Comparison of ENCODE assay signal across 8 cellular contexts in genomic region chr19:2900296-2901252, GRCh38. TPM values are rescaled to one million over a fixed set of nuclear protein-coding genes. Genes with fewer than 3 reads are reported as not detected.
DNase-seq lines count a peak whose midpoint lies in the region; TF ChIP-seq lines count a peak whose summit lies in the region.

ZNF57 (plus strand) TSS chr19:2900928; CDS start chr19:2901046, 118 bp downstream.

- DNase-seq in GF-D8 (lab: John Stamatoyannopoulos, UW): peak; percentile 96
- peak; percentile 99 for DNase-seq in NAMALWA (ENCODE audit: low spot score)
- peak; percentile 99 for DNase-seq in SK-N-SH
- peak; percentile 94 for DNase-seq in glomerular endothelial cell (ENCODE audit: extremely low read depth, low read depth, low spot score)
- peak; percentile 85 to 100 (median 99) for DNase-seq in nucleus accumbens (lab: John Stamatoyannopoulos, UW)
- peak; percentile 100 for DNase-seq in suprapubic skin (ENCODE audit: low spot score in 2 of 2)

- CTCF ChIA-PET in HEK293 (lab: Yijun Ruan, JAX) (interaction anchor here (0.6 to 1.3 kb wide), 3 partner anchors 14 to 310 kb away, joined by 3 to 4 read pairs (median 3); no protein-coding TSS in a partner anchor), SK-N-SH (lab: Yijun Ruan, JAX) (interaction anchor here (0.7 to 4.1 kb wide), 4 partner anchors 13 to 680 kb away, joined by 3 to 22 read pairs (median 4); partner anchors contain the start of gene ZNF554)

- 0% methylated on average over 9 of the region's 100 CpGs for WGBS in SK-N-SH (ENCODE audit: low lambda C conversion rate)
- WGBS in suprapubic skin: under 1% methylated on average over 61 of the region's 100 CpGs

- TF ChIP-seq CTCF in HEK293 (tag by site-specific recombination; IDR thresholded peaks at IDR 0.05): no peak
- TF ChIP-seq CTCF in SK-N-SH (IDR thresholded peaks at IDR 0.05): no peak
- TF ChIP-seq CTCF in suprapubic skin (IDR thresholded peaks at IDR 0.05): no peak

- TF ChIP-seq EP300 in SK-N-SH (IDR thresholded peaks at IDR 0.05; ENCODE audit: borderline replicate concordance in 1 of 2, low read depth in 1 of 2, low read length in 1 of 2) (no peak), suprapubic skin (IDR thresholded peaks at IDR 0.05) (no peak)

- peaks cover 35% of the 10 kb centered on the region; the same call in 1 of the 2 replicates for H3K79me2 ChIP-seq in SK-N-SH (ENCODE audit: insufficient read depth)

- H3K27ac Mint-ChIP-seq in activated naive CD8-positive, alpha-beta T cell: peak within 1 kb of the TSS; percentile 94

- H3K9me3 Mint-ChIP-seq in activated naive CD8-positive, alpha-beta T cell (ENCODE audit: low read depth): no peaks in the 10 kb centered on the region

- H3K4me2 ChIP-seq in SK-N-SH: peak within 1 kb of the TSS; percentile 89

- H2AFZ ChIP-seq in SK-N-SH (ENCODE audit: low read depth): peak within 1 kb of the TSS; percentile 97

- H3K9me3 ChIP-seq in HEK293 (ENCODE audit: control insufficient read depth, insufficient read depth, low read depth, low read length) (no peaks in the 10 kb centered on the region), SK-N-SH (no peaks in the 10 kb centered on the region), suprapubic skin (no peaks in the 10 kb centered on the region)

- H3F3A ChIP-seq in SK-N-SH (replicated peaks; ENCODE audit: insufficient read depth): no peaks in the 10 kb centered on the region

- H4K20me1 ChIP-seq in SK-N-SH (ENCODE audit: insufficient read depth): no peaks in the 10 kb centered on the region

- no peaks in the 10 kb centered on the region for H3K9me2 ChIP-seq in SK-N-SH

- H3K9ac ChIP-seq in SK-N-SH: peak within 1 kb of the TSS; percentile 82

- H3K27ac ChIP-seq in HEK293 (ENCODE audit: extremely low read depth, low read depth, low read length) (peak within 1 kb of the TSS; percentile 52; the same call in 1 of the 2 replicates), SK-N-SH (ENCODE audit: low read depth in 2 of 2, low read length in 1 of 2) (peak within 1 kb of the TSS; percentile 61 to 74; a peak in 3 of 4 replicates), suprapubic skin (peak within 1 kb of the TSS; percentile 86)

- no peaks in the 10 kb centered on the region for H3K36me3 Mint-ChIP-seq in activated naive CD8-positive, alpha-beta T cell

- POLR2A ChIA-PET in HEK293 (lab: Yijun Ruan, JAX): interaction anchor here (0.5 to 1.4 kb wide), 16 partner anchors 10 to 1562 kb away, joined by 3 to 20 read pairs (median 3); partner anchors contain the start of genes THOP1, TLE6, ZNF554 and ZNF555
- POLR2A ChIA-PET in SK-N-SH (lab: Yijun Ruan, JAX): interaction anchor here (1.1 kb wide), 1 partner anchor 50 kb away, joined by 4 read pairs; no protein-coding TSS in a partner anchor

- H3K4me3 ChIP-seq in HEK293 (ENCODE audit: low read depth, low read length) (peak within 1 kb of the TSS; percentile 81), SK-N-SH (ENCODE audit: low read depth in 2 of 2, low read length in 1 of 2) (peak within 1 kb of the TSS; percentile 80 to 81), suprapubic skin (peak within 1 kb of the TSS; percentile 72)

- no peak for TF ChIP-seq POLR2A in suprapubic skin (IDR thresholded peaks at IDR 0.05)

- no peaks in the 10 kb centered on the region for H3K27me3 ChIP-seq in SK-N-SH (ENCODE audit: insufficient read depth)
- H3K27me3 ChIP-seq in suprapubic skin: no peaks in the 10 kb centered on the region

- no peaks in the 10 kb centered on the region for H3K27me3 Mint-ChIP-seq in activated naive CD8-positive, alpha-beta T cell

- peak within 1 kb of the TSS; percentile 99 for H3K4me3 Mint-ChIP-seq in activated naive CD8-positive, alpha-beta T cell

- TF ChIP-seq RAD21 in SK-N-SH (IDR thresholded peaks at IDR 0.05; ENCODE audit: low read length): no peak

- H3K4me1 ChIP-seq in HEK293 (ENCODE audit: control insufficient read depth, insufficient read depth, low read length): no peaks in the 10 kb centered on the region
- H3K4me1 ChIP-seq in SK-N-SH (ENCODE audit: control insufficient read depth in 1 of 2, insufficient read depth in 2 of 2, low read depth in 1 of 2, low read length in 1 of 2): peaks cover 0 to 6% of the 10 kb centered on the region in 2 experiments; a peak in 1 of 4 replicates
- peaks cover 21% of the 10 kb centered on the region for H3K4me1 ChIP-seq in suprapubic skin

- H3K36me3 ChIP-seq in HEK293 (ENCODE audit: control insufficient read depth in 2 of 2, insufficient read depth in 1 of 2, low read length in 2 of 2) (no peaks in the 10 kb centered on the region), SK-N-SH (replicated peaks in 1 of 2; ENCODE audit: control insufficient read depth in 1 of 2, insufficient read depth in 2 of 2, low read length in 1 of 2) (no peaks in the 10 kb centered on the region), suprapubic skin (no peaks in the 10 kb centered on the region)

- H3K4me1 Mint-ChIP-seq in activated naive CD8-positive, alpha-beta T cell (ENCODE audit: low read depth): peaks cover 19% of the 10 kb centered on the region

TF ChIP-seq in HEK293, 187 proteins besides CTCF, POLR2A, EP300 and RAD21 (continues in another document):
- no peak for TF ChIP-seq ZNF132 (tag by site-specific recombination; IDR thresholded peaks at IDR 0.05; ENCODE audit: borderline replicate concordance)
- peak; percentile 73; the same call in 1 of the 2 replicates for TF ChIP-seq GLIS2 (tag by site-specific recombination; IDR thresholded peaks at IDR 0.05)
- TF ChIP-seq IKZF3 (tag by site-specific recombination; IDR thresholded peaks at IDR 0.05): no peak
- no peak for TF ChIP-seq ZNF292 (tag by site-specific recombination; IDR thresholded peaks at IDR 0.05; ENCODE audit: borderline replicate concordance, low read depth)
- TF ChIP-seq ZNF626 (tag by site-specific recombination; IDR thresholded peaks at IDR 0.05): no peak
- TF ChIP-seq ZBTB8A (tag by site-specific recombination; IDR thresholded peaks at IDR 0.05): peak; percentile 83
- TF ChIP-seq SCRT2 (tag by site-specific recombination; IDR thresholded peaks at IDR 0.05): no peak
- peak; percentile 38; the same call in 1 of the 2 replicates for TF ChIP-seq BCL11A (tag by site-specific recombination; IDR thresholded peaks at IDR 0.05; ENCODE audit: low read depth)
- TF ChIP-seq ZNF654 (tag by site-specific recombination; IDR thresholded peaks at IDR 0.05; ENCODE audit: low read depth): no peak
- TF ChIP-seq ZNF600 (tag by site-specific recombination; IDR thresholded peaks at IDR 0.05): no peak; the same call in 1 of the 2 replicates
- TF ChIP-seq ZNF837 (tag by site-specific recombination; IDR thresholded peaks at IDR 0.05): no peak
- TF ChIP-seq ZNF621 (tag by site-specific recombination; IDR thresholded peaks at IDR 0.05): no peak
- peak; percentile 21; the same call in 1 of the 2 replicates for TF ChIP-seq ZNF692 (tag by site-specific recombination; IDR thresholded peaks at IDR 0.05)

TF ChIP-seq in SK-N-SH, 30 proteins besides CTCF, POLR2A, EP300 and RAD21 (continues in another document):
- TF ChIP-seq NRF1 (IDR thresholded peaks at IDR 0.05; ENCODE audit: low read depth, low read length) (no peak; the same call in 1 of the 2 replicates), REST (IDR thresholded peaks at IDR 0.05; ENCODE audit: low read depth, low read length) (no peak), ELF1 (IDR thresholded peaks at IDR 0.05) (peak; percentile 65), FOXJ3 (CRISPR knock-in tag; IDR thresholded peaks at IDR 0.05) (no peak), YY1 (IDR thresholded peaks at IDR 0.05; ENCODE audit: low read depth) (peak; percentile 50; the same call in 1 of the 2 replicates), PBX3 (IDR thresholded peaks at IDR 0.05) (peak; percentile 50), GABPA (IDR thresholded peaks at IDR 0.05; ENCODE audit: low read depth) (0 out of 2 replicates have a peak, but pooled peaks have one; percentile 15)

RNA-seq across cellular contexts. Expression of gene ZNF57, which starts in this region (rescaled TPM):
- 2.1 and 3.2 TPM in 2 replicates for polyA plus RNA-seq in SK-N-SH (2012; rRNA removed)
- polyA plus RNA-seq in SK-N-SH (2012; cell fraction: cytosol; rRNA removed): 2.2 and 2.7 TPM in 2 replicates
- polyA plus RNA-seq in SK-N-SH (2012; cell fraction: nucleus; rRNA removed): 3.5 and 6.7 TPM in 2 replicates
- 2.1 and 5.8 TPM in 2 replicates for total RNA-seq in glomerular endothelial cell
- 10 to 100 TPM; 16.2 to 46.2 (median 23.4) TPM for total RNA-seq in suprapubic skin

Comparison
In these comparisons a context has a peak if more than half of its experiments do, and no peak if none do; other contexts are left out.
1. Peak in every context shown above with its lines: DNase-seq, H3K4me3 ChIP-seq and H3K27ac ChIP-seq.